Comparison of ENCODE assay signal across 10 cellular contexts in the genomic region with DNA sequence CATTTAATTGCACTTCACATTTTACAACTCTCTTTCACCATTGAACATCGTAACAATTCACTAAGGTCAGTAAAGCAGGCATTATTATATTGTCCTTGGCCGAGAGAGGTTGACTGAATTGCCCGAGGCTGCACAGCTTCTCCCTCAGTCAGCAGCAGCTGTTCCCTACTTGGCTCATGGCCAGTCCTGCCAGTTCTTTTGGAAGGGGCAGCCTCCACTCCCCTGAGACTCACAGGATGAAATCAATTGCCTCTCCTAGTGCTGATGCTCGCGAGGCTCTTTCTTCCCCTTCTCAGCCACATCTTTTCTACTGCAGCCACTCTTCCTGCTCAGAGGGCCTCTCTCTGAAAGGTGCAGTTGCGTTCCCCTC.
A peak's percentile ranks its signal among the peaks of the same experiment; 100 is the strongest.
DNase-seq lines count a peak whose midpoint lies in the region; ATAC-seq and TF ChIP-seq lines count a peak whose summit lies in the region.
"Had no signal": no experiment of that assay in that cellular context is flagged by ENCODE, and none has a peak within 500 bp of the region (broad histone marks: within the 10 kb centered on the region; RNA-seq: fewer than 3 reads in every experiment).

No MANE protein-coding gene starts in this region.

- no peak overlapping the region for H2BK5ac ChIP-seq in trophoblast cell (ENCODE audit: low read depth, low read length, poor library complexity)

- peaks cover 0 to 3% of the 10 kb centered on the region in 2 donors for H3K27me3 Mint-ChIP-seq in CD8-positive, alpha-beta memory T cell
- no peaks in the 10 kb centered on the region for H3K27me3 Mint-ChIP-seq in T-helper 17 cell

- peaks cover 59% of the 10 kb centered on the region for H3K4me1 ChIP-seq in CD8-positive, alpha-beta memory T cell (ENCODE audit: insufficient read depth, low read length)
- no peaks in the 10 kb centered on the region for H3K4me1 ChIP-seq in trophoblast cell (ENCODE audit: control insufficient read depth in 1 of 2, insufficient read depth in 2 of 2, low read length in 2 of 2)
- no peaks in the 10 kb centered on the region for H3K4me1 ChIP-seq in colonic mucosa
- H3K4me1 ChIP-seq: tibial artery had no signal

- H3K27ac Mint-ChIP-seq in CD8-positive, alpha-beta memory T cell, result peak overlapping the region; percentile 65 to 96 (median 88)
- H3K27ac Mint-ChIP-seq in T-helper 17 cell, result peak overlapping the region; percentile 86

- peak overlapping the region; percentile 41 to 80 (median 72) for H3K4me3 Mint-ChIP-seq in CD8-positive, alpha-beta memory T cell
- H3K4me3 Mint-ChIP-seq in T-helper 17 cell, result peak overlapping the region; percentile 82

- H3K27ac ChIP-seq in CD8-positive, alpha-beta memory T cell (ENCODE audit: low read depth, low read length), result no peak overlapping the region
- H3K27ac ChIP-seq in trophoblast cell (ENCODE audit: low read depth, low read length), result no peak overlapping the region
- no peak overlapping the region for H3K27ac ChIP-seq in colonic mucosa
- H3K27ac ChIP-seq: tibial artery had no signal

- H3K79me2 ChIP-seq in trophoblast cell (ENCODE audit: control insufficient read depth, insufficient read depth, low read length, poor library complexity), result no peaks in the 10 kb centered on the region

- POLR2A ChIA-PET in CD8-positive, alpha-beta memory T cell (lab: Charles Lee), result no interaction called here

- no peaks in the 10 kb centered on the region for H3K36me3 Mint-ChIP-seq in CD8-positive, alpha-beta memory T cell
- H3K36me3 Mint-ChIP-seq in T-helper 17 cell (ENCODE audit: low read depth), result no peaks in the 10 kb centered on the region

- H2AFZ ChIP-seq in trophoblast cell (ENCODE audit: insufficient read depth, low read length, poor library complexity), result no peak overlapping the region

- no CpG with 5 or more reads among the region's 6 CpGs for WGBS in trophoblast cell (ENCODE audit: extremely low coverage, insufficient coverage, insufficient read length)

- H4K8ac ChIP-seq in trophoblast cell (ENCODE audit: low read depth, low read length), result no peak overlapping the region

- no peaks in the 10 kb centered on the region for H3K36me3 ChIP-seq in CD8-positive, alpha-beta memory T cell (ENCODE audit: insufficient read depth, low read length)
- no peaks in the 10 kb centered on the region for H3K36me3 ChIP-seq in trophoblast cell (ENCODE audit: control insufficient read depth in 1 of 2, insufficient read depth in 2 of 2, low read length in 2 of 2)
- no peaks in the 10 kb centered on the region for H3K36me3 ChIP-seq in colonic mucosa
- H3K36me3 ChIP-seq: tibial artery had no signal

- no peak overlapping the region for H4K91ac ChIP-seq in trophoblast cell (ENCODE audit: low read depth, low read length)

- intact Hi-C loops in colonic mucosa (cut with DNase I), result no loop called here

- H4K12ac ChIP-seq in trophoblast cell (ENCODE audit: low read depth, low read length), result no peak overlapping the region

- no peaks in the 10 kb centered on the region for H3K9me3 ChIP-seq in CD8-positive, alpha-beta memory T cell (ENCODE audit: low read length)
- H3K9me3 ChIP-seq in T-helper 17 cell (ENCODE audit: control insufficient read depth, low read length, poor library complexity, severe bottlenecking) (no peaks in the 10 kb centered on the region), trophoblast cell (ENCODE audit: insufficient read depth, low read depth, low read length) (peaks cover 7% of the 10 kb centered on the region), colonic mucosa (no peaks in the 10 kb centered on the region)
- H3K9me3 ChIP-seq: tibial artery had no signal

- no peaks in the 10 kb centered on the region for H3K9me3 Mint-ChIP-seq in CD8-positive, alpha-beta memory T cell

- no peaks in the 10 kb centered on the region for H3K27me3 ChIP-seq in CD8-positive, alpha-beta memory T cell (ENCODE audit: insufficient read depth, low read length, poor library complexity, severe bottlenecking)
- H3K27me3 ChIP-seq in trophoblast cell (ENCODE audit: insufficient read depth, low read length) (no peaks in the 10 kb centered on the region), colonic mucosa (no peaks in the 10 kb centered on the region)

- H3K9ac ChIP-seq in trophoblast cell (ENCODE audit: low read length), result no peak overlapping the region
- H3K9ac ChIP-seq in colonic mucosa (ENCODE audit: low read depth in 2 of 2, low read length in 2 of 2), result no peak overlapping the region

- H3K14ac ChIP-seq in trophoblast cell (ENCODE audit: low read length), result no peak overlapping the region

- CTCF ChIA-PET in CD8-positive, alpha-beta memory T cell (lab: Charles Lee), result interaction anchor here (2.4 to 3.7 kb wide), 2 partner anchors 19 to 27 kb away, joined by 5 to 21 read pairs; no protein-coding TSS in a partner anchor

- TF ChIP-seq CTCF in colonic mucosa (IDR thresholded peaks at IDR 0.05), result no peak

- H3K23ac ChIP-seq in trophoblast cell (ENCODE audit: low read length), result no peak overlapping the region

- no peak overlapping the region for H2AK5ac ChIP-seq in trophoblast cell (ENCODE audit: low read length)

- H3K79me1 ChIP-seq in trophoblast cell (ENCODE audit: low read length), result no peaks in the 10 kb centered on the region

- H3K4ac ChIP-seq in trophoblast cell (ENCODE audit: low read depth, low read length), result no peak overlapping the region

- no peak overlapping the region for H3K18ac ChIP-seq in trophoblast cell (ENCODE audit: low read length)

- DNase-seq in CD8-positive, alpha-beta memory T cell, result no peak
- DNase-seq in T-helper 17 cell (no peak), NAMALWA (ENCODE audit: low spot score) (no peak), trophoblast cell (no peak), colonic mucosa (no peak), LoVo (ENCODE audit: low spot score) (no peak)
- DNase-seq: hypothalamus, tibial artery had no signal

- no peak overlapping the region for H3K4me2 ChIP-seq in trophoblast cell (ENCODE audit: low read length)

- peaks cover 55 to 65% (median 61%) of the 10 kb centered on the region in 3 donors for H3K4me1 Mint-ChIP-seq in CD8-positive, alpha-beta memory T cell
- peaks cover 42% of the 10 kb centered on the region for H3K4me1 Mint-ChIP-seq in T-helper 17 cell

- ATAC-seq in GM19043 (IDR thresholded peaks at IDR 0.05; ENCODE audit: low read depth, unreplicated experiment) (peak; percentile 16), HG03280 (IDR thresholded peaks at IDR 0.05; ENCODE audit: unreplicated experiment) (peak; percentile 16), T-helper 17 cell (peak; percentile 12)

- H2BK12ac ChIP-seq in trophoblast cell (ENCODE audit: low read length), result no peak overlapping the region

- H3K4me3 ChIP-seq in CD8-positive, alpha-beta memory T cell (ENCODE audit: low read length), result peak overlapping the region; percentile 31
- no peak overlapping the region for H3K4me3 ChIP-seq in trophoblast cell (ENCODE audit: low read depth, low read length)
- H3K4me3 ChIP-seq in colonic mucosa, result no peak overlapping the region
- H3K4me3 ChIP-seq: tibial artery had no signal

- H2BK120ac ChIP-seq in trophoblast cell (ENCODE audit: insufficient read depth, low read length, poor library complexity), result no peak overlapping the region
